In genomic region chr10:12556057-12556456, GRCh38 we compare ENCODE assay signal across 22 cellular contexts.
DNase-seq lines count a peak whose midpoint lies in the region; ATAC-seq lines count a peak whose summit lies in the region.
"Had no signal": no experiment of that assay in that cellular context is flagged by ENCODE, and none has a peak within 500 bp of the region (broad histone marks: within the 10 kb centered on the region; RNA-seq: fewer than 3 reads in every experiment).

No MANE protein-coding gene starts in this region.

- H3K9me3 ChIP-seq in T-helper 17 cell (ENCODE audit: control insufficient read depth, low read length, poor library complexity, severe bottlenecking), result no peaks in the 10 kb centered on the region
- H3K9me3 ChIP-seq: HAP-1, upper lobe of left lung had no signal

- DNase-seq in ACHN (peak; percentile 86), HK-2 (ENCODE audit: unreplicated experiment) (peak; percentile 1), T-helper 17 cell (no peak), naive B cell (no peak), caudate nucleus (lab: John Stamatoyannopoulos, UW) (no peak), retina (no peak), mucosa of gallbladder (ENCODE audit: low spot score) (no peak)
- no peak for DNase-seq in activated naive CD4-positive, alpha-beta T cell treated with anti-CD3 and anti-CD28 coated beads, Interleukin-2, amount 50 U/mL, for 72 hours (ENCODE audit: low spot score in 2 of 2)
- DNase-seq: activated CD4-positive, alpha-beta T cell treated with anti-CD3 and anti-CD28 coated beads for 36 hours; activated T-cell treated with anti-CD3 and anti-CD28 coated beads, Interleukin-2, amount 50 U/mL, for 4 hours; DND-41; erythroblast; foreskin keratinocyte; left ventricle myocardium superior; midbrain; NCI-H2081; NCI-H524; RPMI8226; stimulated activated CD4-positive, alpha-beta T cell treated with anti-CD3 and anti-CD28 coated beads, Interleukin-15, amount 100 ng/mL, for 24 hours; upper lobe of left lung had no signal

- H3K36me3 Mint-ChIP-seq in T-helper 17 cell (ENCODE audit: low read depth) (peaks cover 4% of the 10 kb centered on the region), naive B cell (peaks cover 13 to 24% of the 10 kb centered on the region in 2 donors)
- peaks cover 0 to 6% of the 10 kb centered on the region in 2 donors for H3K36me3 Mint-ChIP-seq in activated naive CD4-positive, alpha-beta T cell treated with anti-CD3 and anti-CD28 coated beads, Interleukin-2, amount 50 U/mL, for 72 hours

- peak overlapping the region; percentile 81 for H3K27ac Mint-ChIP-seq in T-helper 17 cell
- peak overlapping the region in 4 of 6 donors; percentile 37 to 93 (median 74) for H3K27ac Mint-ChIP-seq in naive B cell
- peak overlapping the region in 1 of 2 donors; percentile 24 for H3K27ac Mint-ChIP-seq in activated naive CD4-positive, alpha-beta T cell treated with anti-CD3 and anti-CD28 coated beads, Interleukin-2, amount 50 U/mL, for 72 hours
- H3K27ac Mint-ChIP-seq: activated CD4-positive, alpha-beta T cell treated with anti-CD3 and anti-CD28 coated beads for 36 hours had no signal

- H3K9me3 Mint-ChIP-seq in naive B cell, result no peaks in the 10 kb centered on the region
- no peaks in the 10 kb centered on the region for H3K9me3 Mint-ChIP-seq in activated naive CD4-positive, alpha-beta T cell treated with anti-CD3 and anti-CD28 coated beads, Interleukin-2, amount 50 U/mL, for 72 hours
- H3K9me3 Mint-ChIP-seq: activated T-cell treated with anti-CD3 and anti-CD28 coated beads, Interleukin-2, amount 50 U/mL, for 4 hours; brain had no signal

- H3K27ac ChIP-seq in caudate nucleus (ENCODE audit: low read depth, low read length), result no peak overlapping the region
- H3K27ac ChIP-seq: foreskin keratinocyte, upper lobe of left lung had no signal

- in situ Hi-C loops in ACHN (cut with HindIII; ENCODE audit: low pct_ligation_motif_present, low pct_unique_long_range_greater_than_20kb, low sequenced_read_pairs), result no loop called here

- H3K4me1 Mint-ChIP-seq in T-helper 17 cell (peaks cover 10% of the 10 kb centered on the region), naive B cell (peaks cover 36 to 64% (median 46%) of the 10 kb centered on the region in 3 donors)
- H3K4me1 Mint-ChIP-seq: activated CD4-positive, alpha-beta T cell treated with anti-CD3 and anti-CD28 coated beads for 36 hours had no signal

- no peak for ATAC-seq in T-helper 17 cell
- peak; percentile 14 to 42 for ATAC-seq in naive B cell (ENCODE audit: low read depth in 2 of 2)
- ATAC-seq in activated naive CD4-positive, alpha-beta T cell treated with anti-CD3 and anti-CD28 coated beads, Interleukin-2, amount 50 U/mL, for 72 hours, result no peak
- ATAC-seq: activated CD4-positive, alpha-beta T cell treated with anti-CD3 and anti-CD28 coated beads for 36 hours; activated T-cell treated with anti-CD3 and anti-CD28 coated beads, Interleukin-2, amount 50 U/mL, for 4 hours; foreskin keratinocyte; left ventricle myocardium superior had no signal

- H3K27me3 Mint-ChIP-seq in T-helper 17 cell (no peaks in the 10 kb centered on the region), naive B cell (no peaks in the 10 kb centered on the region)
- H3K27me3 Mint-ChIP-seq: activated CD4-positive, alpha-beta T cell treated with anti-CD3 and anti-CD28 coated beads for 36 hours; brain had no signal

- H3K4me3 Mint-ChIP-seq in T-helper 17 cell (no peak overlapping the region), naive B cell (peak overlapping the region in 1 of 8 donors; percentile 27)
- H3K4me3 Mint-ChIP-seq: activated CD4-positive, alpha-beta T cell treated with anti-CD3 and anti-CD28 coated beads for 36 hours; activated T-cell treated with anti-CD3 and anti-CD28 coated beads, Interleukin-2, amount 50 U/mL, for 4 hours; brain had no signal

Comparison
In these comparisons a context has a peak if more than half of its experiments do, and no peak if none do; other contexts are left out.
1. DNase-seq: peak in ACHN (single experiment) and HK-2 (single experiment); none in T-helper 17 cell (0 of 3), naive B cell (single experiment), caudate nucleus (0 of 61), activated naive CD4-positive, alpha-beta T cell treated with anti-CD3 and anti-CD28 coated beads, Interleukin-2, amount 50 U/mL, for 72 hours (0 of 2), retina (single experiment) and mucosa of gallbladder (single experiment).
2. ATAC-seq: peak in naive B cell (2 of 2); none in T-helper 17 cell (single experiment) and activated naive CD4-positive, alpha-beta T cell treated with anti-CD3 and anti-CD28 coated beads, Interleukin-2, amount 50 U/mL, for 72 hours (0 of 2).